ENCODE assay signal across 8 cellular contexts in the genomic region with DNA sequence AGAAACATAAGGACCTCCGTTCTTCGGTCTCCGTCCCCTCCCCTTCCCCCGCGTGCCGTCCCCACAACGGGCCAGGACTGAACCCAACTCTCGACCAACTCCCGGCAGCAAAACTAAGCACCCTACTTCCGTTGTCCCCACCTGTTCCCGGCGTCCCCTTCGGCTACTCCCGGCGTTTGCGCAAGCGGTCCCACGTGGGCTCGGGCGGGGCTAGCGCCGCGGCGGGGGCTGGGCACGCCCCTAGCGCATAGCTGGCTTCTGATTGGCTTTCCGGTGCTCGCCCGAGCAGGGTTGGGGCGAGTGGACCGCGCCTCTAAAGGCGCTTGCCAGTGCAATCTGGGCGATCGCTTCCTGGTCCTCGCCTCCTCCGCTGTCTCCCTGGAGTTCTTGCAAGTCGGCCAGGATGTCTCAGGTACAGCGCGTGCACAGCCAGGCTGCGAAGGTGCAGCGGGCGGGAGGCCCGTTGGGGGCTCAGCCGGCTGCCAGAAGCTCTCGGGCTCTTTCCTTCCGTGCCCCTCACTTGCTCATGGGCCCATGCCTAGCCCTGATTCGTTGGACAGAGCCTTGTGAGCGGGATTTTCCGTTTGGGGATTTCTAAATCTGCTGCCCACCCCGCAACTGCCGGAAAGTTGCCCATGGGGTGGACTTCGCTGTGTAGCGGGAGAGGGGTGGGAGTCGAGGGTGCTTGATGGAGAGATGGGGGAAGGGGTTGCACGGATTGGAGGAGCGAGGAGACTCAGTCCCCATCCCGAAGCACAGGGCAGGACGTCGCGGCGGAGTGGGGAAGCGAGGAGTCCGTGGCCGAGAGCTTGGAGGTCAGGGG. TPM values are rescaled to one million over a fixed set of nuclear protein-coding genes. Genes with fewer than 3 reads are reported as not detected.
DNase-seq lines count a peak whose midpoint lies in the region; ATAC-seq and TF ChIP-seq lines count a peak whose summit lies in the region.

A gene (minus strand): TSS at position 186 of the 823 bp plus-strand sequence. CDS start 26,875 bp downstream, outside the sequence.
A gene (plus strand): TSS at position 329 of the 823 bp plus-strand sequence. CDS start 75 bp downstream, at position 404.

- WGBS in liver: under 1% methylated on average over 65 of the region's 65 CpGs

- H3K9me3 ChIP-seq in liver (ENCODE audit: control insufficient read depth in 4 of 4, low read length in 3 of 4): no peaks in the 10 kb centered on the region

- peak; percentile 20 to 44 for TF ChIP-seq RAD21 in liver (IDR thresholded peaks at IDR 0.05)

- peaks cover 6 to 30% (median 27%) of the 10 kb centered on the region in 4 donors for H3K36me3 ChIP-seq in liver (ENCODE audit: control insufficient read depth in 4 of 4, insufficient read depth in 3 of 4, low read depth in 1 of 4, low read length in 3 of 4)

- TF ChIP-seq CTCF in liver (IDR thresholded peaks at IDR 0.05; ENCODE audit: low read depth, low read length, missing input control): no peak

- H3K27me3 ChIP-seq in liver (ENCODE audit: control insufficient read depth in 4 of 4, insufficient read depth in 4 of 4, low read length in 3 of 4): no peaks in the 10 kb centered on the region

- H3K9ac ChIP-seq in liver (ENCODE audit: low read depth in 1 of 2, low read length in 2 of 2): peak within 1 kb of the TSS; percentile 84 to 88

- peak; percentile 40 to 97 (median 95) for DNase-seq in C1 segment of cervical spinal cord (lab: John Stamatoyannopoulos, UW)
- DNase-seq in NCI-H748 treated with DMSO at 0.1 percent for 48 hours (lab: John Stamatoyannopoulos, UW): peak; percentile 78
- peak; percentile 91 to 93 for DNase-seq in activated CD4-positive, alpha-beta T cell treated with anti-CD3 and anti-CD28 coated beads, Interleukin-2, amount 50 U/mL, for 48 hours
- peak; percentile 81 to 94 for DNase-seq in dermis microvascular lymphatic vessel endothelial cell (ENCODE audit: low read depth in 2 of 2)
- peak; percentile 93 for DNase-seq in stimulated activated CD4-positive, alpha-beta T cell treated with anti-CD3 and anti-CD28 coated beads, Interleukin-4, amount 100 ng/mL, for 24 hours

- peaks cover 7 to 54% (median 38%) of the 10 kb centered on the region in 4 donors for H3K4me1 ChIP-seq in liver (ENCODE audit: control insufficient read depth in 4 of 4, insufficient read depth in 4 of 4, low read length in 3 of 4)

- ATAC-seq in GM19372 (IDR thresholded peaks at IDR 0.05; ENCODE audit: low read depth, unreplicated experiment): peak; percentile 93
- peak; percentile 94 for ATAC-seq in HG03558 (IDR thresholded peaks at IDR 0.05; ENCODE audit: extremely low read depth, unreplicated experiment)

- H3K27ac ChIP-seq in liver (ENCODE audit: low read depth in 1 of 2, low read length in 2 of 2): peak within 1 kb of the TSS; percentile 89 to 93

- H3K4me3 ChIP-seq in liver (ENCODE audit: low read depth in 1 of 3, low read length in 3 of 3): peak within 1 kb of the TSS; percentile 70 to 100 (median 99)

TF ChIP-seq in liver, 16 proteins besides CTCF, POLR2A, EP300 and RAD21:
- TF ChIP-seq, protein P1, sequence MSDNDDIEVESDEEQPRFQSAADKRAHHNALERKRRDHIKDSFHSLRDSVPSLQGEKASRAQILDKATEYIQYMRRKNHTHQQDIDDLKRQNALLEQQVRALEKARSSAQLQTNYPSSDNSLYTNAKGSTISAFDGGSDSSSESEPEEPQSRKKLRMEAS (IDR thresholded peaks at IDR 0.05): peak; percentile 80
- TF ChIP-seq FOXA1 (IDR thresholded peaks at IDR 0.05) (peak; percentile 24), EGR1 (IDR thresholded peaks at IDR 0.05; ENCODE audit: low read depth in 2 of 2) (peak in 1 of 2 donors; percentile 70), HNF4G (IDR thresholded peaks at IDR 0.05) (no peak), JUND (IDR thresholded peaks at IDR 0.05) (peak in 1 of 2 donors; percentile 50), SP1 (IDR thresholded peaks at IDR 0.05) (peak; percentile 85), TAF1 (conservative IDR thresholded peaks at IDR 0.05) (peak; percentile 93), GABPA (IDR thresholded peaks at IDR 0.05 in 1 of 2, conservative IDR thresholded peaks at IDR 0.05 in 1 of 2) (peak; percentile 37 to 80), RXRA (IDR thresholded peaks at IDR 0.05) (no peak), FOXA2 (IDR thresholded peaks at IDR 0.05) (peak; percentile 27), HNF4A (conservative IDR thresholded peaks at IDR 0.05) (peak in 1 of 2 donors; percentile 8)
- TF ChIP-seq, protein P2, sequence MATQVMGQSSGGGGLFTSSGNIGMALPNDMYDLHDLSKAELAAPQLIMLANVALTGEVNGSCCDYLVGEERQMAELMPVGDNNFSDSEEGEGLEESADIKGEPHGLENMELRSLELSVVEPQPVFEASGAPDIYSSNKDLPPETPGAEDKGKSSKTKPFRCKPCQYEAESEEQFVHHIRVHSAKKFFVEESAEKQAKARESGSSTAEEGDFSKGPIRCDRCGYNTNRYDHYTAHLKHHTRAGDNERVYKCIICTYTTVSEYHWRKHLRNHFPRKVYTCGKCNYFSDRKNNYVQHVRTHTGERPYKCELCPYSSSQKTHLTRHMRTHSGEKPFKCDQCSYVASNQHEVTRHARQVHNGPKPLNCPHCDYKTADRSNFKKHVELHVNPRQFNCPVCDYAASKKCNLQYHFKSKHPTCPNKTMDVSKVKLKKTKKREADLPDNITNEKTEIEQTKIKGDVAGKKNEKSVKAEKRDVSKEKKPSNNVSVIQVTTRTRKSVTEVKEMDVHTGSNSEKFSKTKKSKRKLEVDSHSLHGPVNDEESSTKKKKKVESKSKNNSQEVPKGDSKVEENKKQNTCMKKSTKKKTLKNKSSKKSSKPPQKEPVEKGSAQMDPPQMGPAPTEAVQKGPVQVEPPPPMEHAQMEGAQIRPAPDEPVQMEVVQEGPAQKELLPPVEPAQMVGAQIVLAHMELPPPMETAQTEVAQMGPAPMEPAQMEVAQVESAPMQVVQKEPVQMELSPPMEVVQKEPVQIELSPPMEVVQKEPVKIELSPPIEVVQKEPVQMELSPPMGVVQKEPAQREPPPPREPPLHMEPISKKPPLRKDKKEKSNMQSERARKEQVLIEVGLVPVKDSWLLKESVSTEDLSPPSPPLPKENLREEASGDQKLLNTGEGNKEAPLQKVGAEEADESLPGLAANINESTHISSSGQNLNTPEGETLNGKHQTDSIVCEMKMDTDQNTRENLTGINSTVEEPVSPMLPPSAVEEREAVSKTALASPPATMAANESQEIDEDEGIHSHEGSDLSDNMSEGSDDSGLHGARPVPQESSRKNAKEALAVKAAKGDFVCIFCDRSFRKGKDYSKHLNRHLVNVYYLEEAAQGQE (IDR thresholded peaks at IDR 0.05): peak; percentile 81
- TF ChIP-seq, protein P3, sequence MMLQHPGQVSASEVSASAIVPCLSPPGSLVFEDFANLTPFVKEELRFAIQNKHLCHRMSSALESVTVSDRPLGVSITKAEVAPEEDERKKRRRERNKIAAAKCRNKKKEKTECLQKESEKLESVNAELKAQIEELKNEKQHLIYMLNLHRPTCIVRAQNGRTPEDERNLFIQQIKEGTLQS (IDR thresholded peaks at IDR 0.05): no peak

RNA-seq across cellular contexts. Expression of the first gene that starts in this region (rescaled TPM):
- 9.8 and 10.0 TPM in 2 replicates for total RNA-seq in dermis microvascular lymphatic vessel endothelial cell
- total RNA-seq in liver: 1 to 10 TPM; 2.7 to 5.2 TPM
- 1 to 10 TPM; 3.9 to 6.3 TPM for polyA plus RNA-seq in liver

RNA-seq across cellular contexts. Expression of the second gene that starts in this region (rescaled TPM):
- 77.0 and 103 TPM in 2 replicates for total RNA-seq in dermis microvascular lymphatic vessel endothelial cell
- total RNA-seq in liver: 100 to 1,000 TPM; 134 to 187 TPM
- polyA plus RNA-seq in liver: 100 to 1,000 TPM; 524 to 900 TPM

Comparison
In these comparisons a context has a peak if more than half of its experiments do, and no peak if none do; other contexts are left out.
1. Peak in every context shown above with its lines: DNase-seq, ATAC-seq, H3K4me3 ChIP-seq and H3K27ac ChIP-seq.